ENCODE assay signal across 22 cellular contexts in the genomic region with DNA sequence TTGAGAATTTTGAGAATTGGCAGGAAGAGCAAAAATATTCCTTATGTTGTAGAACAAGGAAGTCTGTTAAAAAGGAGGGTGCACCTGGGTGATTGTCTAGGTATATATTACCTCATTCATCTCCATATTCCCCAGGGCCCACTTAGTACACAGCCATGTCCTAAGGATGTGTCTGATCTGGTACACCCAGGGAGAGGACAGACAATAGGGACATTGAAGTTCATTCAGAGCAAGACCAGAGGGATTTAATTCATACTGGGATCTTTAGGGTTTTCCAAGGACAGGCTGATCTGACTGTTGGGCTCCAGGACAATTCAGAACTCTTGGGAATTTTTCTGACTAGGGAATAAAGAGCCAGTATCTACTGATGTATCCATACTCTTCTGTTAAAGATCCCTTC.
DNase-seq lines count a peak whose midpoint lies in the region; ATAC-seq and TF ChIP-seq lines count a peak whose summit lies in the region.
"Had no signal": no experiment of that assay in that cellular context is flagged by ENCODE, and none has a peak within 500 bp of the region (broad histone marks: within the 10 kb centered on the region; RNA-seq: fewer than 3 reads in every experiment).

No MANE protein-coding gene starts in this region.

- H3K4me1 Mint-ChIP-seq in WTC11 (peaks cover 75% of the 10 kb centered on the region), memory B cell (peaks cover 19% of the 10 kb centered on the region)
- H3K4me1 Mint-ChIP-seq in activated T-helper 1 cell treated with anti-CD3 and anti-CD28 coated beads, Interleukin-12 subunit alpha, Interleukin-12 subunit beta, Interleukin-2, Interleukin-4 antibody, amounts not matched to agents 30 ng/mL and 10 ng/mL and 1 ng/mL, durations not matched to agents 14 hours and 24 hours and 36 hours (ENCODE audit: low read depth): peaks cover 8% of the 10 kb centered on the region

- DNase-seq in COLO668 (lab: John Stamatoyannopoulos, UW; ENCODE audit: unreplicated experiment) (peak; percentile 11), WTC11 (ENCODE audit: low spot score) (no peak), memory B cell (ENCODE audit: low spot score in 2 of 2) (no peak), T-helper 1 cell (no peak), adrenal gland (no peak)
- DNase-seq in activated T-helper 1 cell treated with anti-CD3 and anti-CD28 coated beads, Interleukin-12 subunit alpha, Interleukin-12 subunit beta, Interleukin-2, Interleukin-4 antibody, amounts not matched to agents 30 ng/mL and 10 ng/mL and 1 ng/mL, durations not matched to agents 14 hours and 24 hours and 36 hours (ENCODE audit: low spot score): no peak
- DNase-seq: activated CD4-positive, CD25-positive, alpha-beta regulatory T cell treated with anti-CD3 and anti-CD28 coated beads, Interleukin-2, amount 50 U/mL, for 72 hours; activated CD8-positive, alpha-beta memory T cell treated with anti-CD3 and anti-CD28 coated beads, Interleukin-2, amount 10 ng/mL, durations not matched to agents 7 days and 5 days; effector CD4-positive, alpha-beta T cell; left ventricle myocardium inferior; NCI-H1436; NCI-H774; nucleus accumbens; Peyer's patch; right cardiac atrium; SK-N-SH; stimulated activated CD4-positive, alpha-beta T cell treated with anti-CD3 and anti-CD28 coated beads, Interleukin-15, amount 100 ng/mL, for 24 hours; stimulated activated naive CD8-positive, alpha-beta T cell treated with anti-CD3 and anti-CD28 coated beads, Interleukin-15, Interleukin-2, amounts not matched to agents 100 U/mL and 50 U/mL, for 24 hours; T1000; upper lobe of left lung had no signal

- no peaks in the 10 kb centered on the region for H3K27me3 Mint-ChIP-seq in WTC11 (ENCODE audit: low read depth)
- no peaks in the 10 kb centered on the region for H3K27me3 Mint-ChIP-seq in memory B cell
- peaks cover 3% of the 10 kb centered on the region for H3K27me3 Mint-ChIP-seq in activated T-helper 1 cell treated with anti-CD3 and anti-CD28 coated beads, Interleukin-12 subunit alpha, Interleukin-12 subunit beta, Interleukin-2, Interleukin-4 antibody, amounts not matched to agents 30 ng/mL and 10 ng/mL and 1 ng/mL, durations not matched to agents 14 hours and 24 hours and 36 hours (ENCODE audit: insufficient read depth)
- H3K27me3 Mint-ChIP-seq: activated CD8-positive, alpha-beta memory T cell treated with anti-CD3 and anti-CD28 coated beads, Interleukin-2, amount 10 ng/mL, durations not matched to agents 7 days and 5 days had no signal

- H3K9me3 Mint-ChIP-seq in WTC11: no peaks in the 10 kb centered on the region
- H3K9me3 Mint-ChIP-seq in memory B cell: no peaks in the 10 kb centered on the region
- H3K9me3 Mint-ChIP-seq in activated T-helper 1 cell treated with anti-CD3 and anti-CD28 coated beads, Interleukin-12 subunit alpha, Interleukin-12 subunit beta, Interleukin-2, Interleukin-4 antibody, amounts not matched to agents 30 ng/mL and 10 ng/mL and 1 ng/mL, durations not matched to agents 14 hours and 24 hours and 36 hours: no peaks in the 10 kb centered on the region

- no peaks in the 10 kb centered on the region for H3K27me3 ChIP-seq in adrenal gland
- H3K27me3 ChIP-seq: Peyer's patch, upper lobe of left lung had no signal

- H3K27ac Mint-ChIP-seq in WTC11 (peak overlapping the region; percentile 95), memory B cell (peak overlapping the region; percentile 26)
- no peak overlapping the region for H3K27ac Mint-ChIP-seq in activated T-helper 1 cell treated with anti-CD3 and anti-CD28 coated beads, Interleukin-12 subunit alpha, Interleukin-12 subunit beta, Interleukin-2, Interleukin-4 antibody, amounts not matched to agents 30 ng/mL and 10 ng/mL and 1 ng/mL, durations not matched to agents 14 hours and 24 hours and 36 hours
- H3K27ac Mint-ChIP-seq: activated CD8-positive, alpha-beta memory T cell treated with anti-CD3 and anti-CD28 coated beads, Interleukin-2, amount 10 ng/mL, durations not matched to agents 7 days and 5 days had no signal

- ATAC-seq in WTC11 (no peak; the same call in 1 of the 2 replicates), memory B cell (ENCODE audit: low read depth) (no peak), HG02571 (IDR thresholded peaks at IDR 0.05; ENCODE audit: unreplicated experiment) (no peak)
- ATAC-seq: activated CD8-positive, alpha-beta memory T cell treated with anti-CD3 and anti-CD28 coated beads, Interleukin-2, amount 10 ng/mL, durations not matched to agents 7 days and 5 days; right cardiac atrium had no signal

- peaks cover 10% of the 10 kb centered on the region for H3K4me1 ChIP-seq in HEK293 (ENCODE audit: control insufficient read depth, insufficient read depth, low read length)
- H3K4me1 ChIP-seq in adrenal gland (replicated peaks in 1 of 2): peaks cover 8 to 37% of the 10 kb centered on the region in 2 donors

- H3K9me3 ChIP-seq in HEK293 (ENCODE audit: control insufficient read depth, insufficient read depth, low read depth, low read length) (no peaks in the 10 kb centered on the region), adrenal gland (replicated peaks in 1 of 3) (no peaks in the 10 kb centered on the region)
- H3K9me3 ChIP-seq: left ventricle myocardium inferior, Peyer's patch, SK-N-SH, upper lobe of left lung had no signal

- H3K36me3 ChIP-seq in HEK293 (ENCODE audit: control insufficient read depth in 2 of 2, insufficient read depth in 1 of 2, low read length in 2 of 2) (peaks cover 3 to 4% of the 10 kb centered on the region in 2 experiments; a peak in 2 of 3 replicates), adrenal gland (replicated peaks in 1 of 2) (no peaks in the 10 kb centered on the region)

- POLR2A ChIA-PET in HEK293 (lab: Yijun Ruan, JAX): no interaction called here
- POLR2A ChIA-PET in WTC11 (lab: Charles Lee): no interaction called here

- CTCF ChIA-PET in HEK293 (lab: Yijun Ruan, JAX): no interaction called here
- CTCF ChIA-PET in WTC11 (lab: Charles Lee): no interaction called here

- H3K4me3 Mint-ChIP-seq in WTC11 (no peak overlapping the region), memory B cell (no peak overlapping the region)
- H3K4me3 Mint-ChIP-seq in activated T-helper 1 cell treated with anti-CD3 and anti-CD28 coated beads, Interleukin-12 subunit alpha, Interleukin-12 subunit beta, Interleukin-2, Interleukin-4 antibody, amounts not matched to agents 30 ng/mL and 10 ng/mL and 1 ng/mL, durations not matched to agents 14 hours and 24 hours and 36 hours: no peak overlapping the region
- H3K4me3 Mint-ChIP-seq: activated CD8-positive, alpha-beta memory T cell treated with anti-CD3 and anti-CD28 coated beads, Interleukin-2, amount 10 ng/mL, durations not matched to agents 7 days and 5 days had no signal

- H3K36me3 Mint-ChIP-seq in WTC11 (peaks cover 11% of the 10 kb centered on the region), memory B cell (peaks cover 5% of the 10 kb centered on the region)
- H3K36me3 Mint-ChIP-seq in activated T-helper 1 cell treated with anti-CD3 and anti-CD28 coated beads, Interleukin-12 subunit alpha, Interleukin-12 subunit beta, Interleukin-2, Interleukin-4 antibody, amounts not matched to agents 30 ng/mL and 10 ng/mL and 1 ng/mL, durations not matched to agents 14 hours and 24 hours and 36 hours (ENCODE audit: low read depth): no peaks in the 10 kb centered on the region

- TF ChIP-seq CTCF in HEK293 (tag by site-specific recombination; IDR thresholded peaks at IDR 0.05): no peak
- TF ChIP-seq CTCF in WTC11 (IDR thresholded peaks at IDR 0.05): no peak
- TF ChIP-seq CTCF in adrenal gland (IDR thresholded peaks at IDR 0.05): no peak

- H3K4me3 ChIP-seq in HEK293 (ENCODE audit: low read depth, low read length) (no peak overlapping the region), adrenal gland (no peak overlapping the region)
- H3K4me3 ChIP-seq: left ventricle myocardium inferior, Peyer's patch, upper lobe of left lung had no signal

- no peak for TF ChIP-seq POLR2A in adrenal gland (IDR thresholded peaks at IDR 0.05)

- no peak overlapping the region for H3K27ac ChIP-seq in HEK293 (ENCODE audit: extremely low read depth, low read depth, low read length)
- peak overlapping the region in 2 of 5 donors; percentile 16 to 19 for H3K27ac ChIP-seq in adrenal gland
- H3K27ac ChIP-seq: left ventricle myocardium inferior, Peyer's patch, upper lobe of left lung had no signal

- intact Hi-C loops in activated T-helper 1 cell treated with anti-CD3 and anti-CD28 coated beads, Interleukin-12 subunit alpha, Interleukin-12 subunit beta, Interleukin-2, Interleukin-4 antibody, amounts not matched to agents 30 ng/mL and 10 ng/mL and 1 ng/mL, durations not matched to agents 14 hours and 24 hours and 36 hours (cut with micrococcal nuclease): no loop called here
- intact Hi-C loops in adrenal gland (cut with DNase I): no loop called here

TF ChIP-seq in HEK293, 187 proteins besides CTCF, POLR2A, EP300 and RAD21:
- TF ChIP-seq, protein P1, sequence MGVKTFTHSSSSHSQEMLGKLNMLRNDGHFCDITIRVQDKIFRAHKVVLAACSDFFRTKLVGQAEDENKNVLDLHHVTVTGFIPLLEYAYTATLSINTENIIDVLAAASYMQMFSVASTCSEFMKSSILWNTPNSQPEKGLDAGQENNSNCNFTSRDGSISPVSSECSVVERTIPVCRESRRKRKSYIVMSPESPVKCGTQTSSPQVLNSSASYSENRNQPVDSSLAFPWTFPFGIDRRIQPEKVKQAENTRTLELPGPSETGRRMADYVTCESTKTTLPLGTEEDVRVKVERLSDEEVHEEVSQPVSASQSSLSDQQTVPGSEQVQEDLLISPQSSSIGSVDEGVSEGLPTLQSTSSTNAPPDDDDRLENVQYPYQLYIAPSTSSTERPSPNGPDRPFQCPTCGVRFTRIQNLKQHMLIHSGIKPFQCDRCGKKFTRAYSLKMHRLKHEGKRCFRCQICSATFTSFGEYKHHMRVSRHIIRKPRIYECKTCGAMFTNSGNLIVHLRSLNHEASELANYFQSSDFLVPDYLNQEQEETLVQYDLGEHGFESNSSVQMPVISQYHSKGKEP (tag by site-specific recombination; IDR thresholded peaks at IDR 0.05): no peak
- peak; percentile 55; the same call in 1 of the 2 replicates for TF ChIP-seq IKZF3 (tag by site-specific recombination; IDR thresholded peaks at IDR 0.05)

TF ChIP-seq in WTC11, 78 proteins besides CTCF, POLR2A, EP300 and RAD21 (continues in another document):
- TF ChIP-seq ZNF121 (CRISPR knock-in tag; IDR thresholded peaks at IDR 0.05) (no peak), FOXJ3 (CRISPR knock-in tag; IDR thresholded peaks at IDR 0.05; ENCODE audit: borderline replicate concordance) (no peak)
- TF ChIP-seq, protein P2, sequence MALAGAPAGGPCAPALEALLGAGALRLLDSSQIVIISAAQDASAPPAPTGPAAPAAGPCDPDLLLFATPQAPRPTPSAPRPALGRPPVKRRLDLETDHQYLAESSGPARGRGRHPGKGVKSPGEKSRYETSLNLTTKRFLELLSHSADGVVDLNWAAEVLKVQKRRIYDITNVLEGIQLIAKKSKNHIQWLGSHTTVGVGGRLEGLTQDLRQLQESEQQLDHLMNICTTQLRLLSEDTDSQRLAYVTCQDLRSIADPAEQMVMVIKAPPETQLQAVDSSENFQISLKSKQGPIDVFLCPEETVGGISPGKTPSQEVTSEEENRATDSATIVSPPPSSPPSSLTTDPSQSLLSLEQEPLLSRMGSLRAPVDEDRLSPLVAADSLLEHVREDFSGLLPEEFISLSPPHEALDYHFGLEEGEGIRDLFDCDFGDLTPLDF (CRISPR knock-in tag; IDR thresholded peaks at IDR 0.05): no peak
